10 cellular contexts compared by ENCODE assay signal in genomic region chr7:42886866-42887509, GRCh38. TPM values are rescaled to one million over a fixed set of nuclear protein-coding genes. Genes with fewer than 3 reads are reported as not detected.
DNase-seq lines count a peak whose midpoint lies in the region; ATAC-seq, FAIRE-seq and TF ChIP-seq lines count a peak whose summit lies in the region.
"Had no signal": no experiment of that assay in that cellular context is flagged by ENCODE, and none has a peak within 500 bp of the region (broad histone marks: within the 10 kb centered on the region; RNA-seq: fewer than 3 reads in every experiment).

No MANE protein-coding gene starts in this region.

- no peak for DNase-seq in stimulated activated naive CD8-positive, alpha-beta T cell treated with anti-CD3 and anti-CD28 coated beads, Interleukin-15, Interleukin-2, amounts not matched to agents 100 U/mL and 50 U/mL, for 24 hours
- DNase-seq in T-helper 17 cell (no peak), kidney (no peak), NCI-H748 treated with DMSO at 0.1 percent for 48 hours (lab: John Stamatoyannopoulos, UW) (no peak)
- no peak for DNase-seq in stimulated activated CD4-positive, alpha-beta T cell treated with anti-CD3 and anti-CD28 coated beads, Interleukin-2, amount 100 ng/mL, for 48 hours
- DNase-seq: DMS 273 treated with DMSO at 0.1 percent for 48 hours had no signal

- no peak overlapping the region for H3K9ac ChIP-seq in kidney (ENCODE audit: low read length in 2 of 2)

- H3K4me3 ChIP-seq in kidney (ENCODE audit: low read length in 2 of 2): peak overlapping the region; percentile 81 to 96

- H3K4me3 Mint-ChIP-seq in stimulated activated naive CD8-positive, alpha-beta T cell treated with anti-CD3 and anti-CD28 coated beads, Interleukin-15, Interleukin-2, amounts not matched to agents 100 ng/mL and 50 ng/mL, for 24 hours: peak overlapping the region; percentile 82
- peak overlapping the region; percentile 90 for H3K4me3 Mint-ChIP-seq in T-helper 17 cell

- peak overlapping the region; percentile 23 for H3K27ac Mint-ChIP-seq in stimulated activated naive CD8-positive, alpha-beta T cell treated with anti-CD3 and anti-CD28 coated beads, Interleukin-15, Interleukin-2, amounts not matched to agents 100 ng/mL and 50 ng/mL, for 24 hours
- peak overlapping the region; percentile 95 for H3K27ac Mint-ChIP-seq in T-helper 17 cell

- H3K9me3 ChIP-seq in T-helper 17 cell (ENCODE audit: control insufficient read depth, low read length, poor library complexity, severe bottlenecking) (no peaks in the 10 kb centered on the region), kidney (ENCODE audit: control insufficient read depth in 1 of 2, low read length in 2 of 2) (no peaks in the 10 kb centered on the region)

- intact Hi-C loops in kidney (cut with DNase I): no loop called here

- ATAC-seq in stimulated activated naive CD8-positive, alpha-beta T cell treated with anti-CD3 and anti-CD28 coated beads, Interleukin-15, Interleukin-2, amounts not matched to agents 100 U/mL and 50 U/mL, for 24 hours: no peak
- no peak for ATAC-seq in T-helper 17 cell
- ATAC-seq in GM21423 (IDR thresholded peaks at IDR 0.05; ENCODE audit: unreplicated experiment): no peak
- ATAC-seq in HG02938 (IDR thresholded peaks at IDR 0.05; ENCODE audit: unreplicated experiment): no peak

- H3K27me3 Mint-ChIP-seq in stimulated activated naive CD8-positive, alpha-beta T cell treated with anti-CD3 and anti-CD28 coated beads, Interleukin-15, Interleukin-2, amounts not matched to agents 100 ng/mL and 50 ng/mL, for 24 hours: peaks cover 10% of the 10 kb centered on the region
- peaks cover 11% of the 10 kb centered on the region for H3K27me3 Mint-ChIP-seq in T-helper 17 cell

- FAIRE-seq in kidney (lab: Jason Lieb, UNC): no peak

- H3K27ac ChIP-seq in kidney (ENCODE audit: low read depth in 2 of 2, low read length in 2 of 2): no peak overlapping the region
- H3K27ac ChIP-seq: epithelial cell of prostate had no signal

- H3K9me3 Mint-ChIP-seq in stimulated activated naive CD8-positive, alpha-beta T cell treated with anti-CD3 and anti-CD28 coated beads, Interleukin-15, Interleukin-2, amounts not matched to agents 100 ng/mL and 50 ng/mL, for 24 hours: no peaks in the 10 kb centered on the region

- no peaks in the 10 kb centered on the region for H3K36me3 ChIP-seq in kidney (ENCODE audit: control insufficient read depth in 1 of 2, insufficient read depth in 2 of 2, low read length in 2 of 2)

- TF ChIP-seq CTCF in kidney (IDR thresholded peaks at IDR 0.05; ENCODE audit: borderline replicate concordance, extremely low read depth, insufficient read depth): no peak

- H3K36me3 Mint-ChIP-seq in stimulated activated naive CD8-positive, alpha-beta T cell treated with anti-CD3 and anti-CD28 coated beads, Interleukin-15, Interleukin-2, amounts not matched to agents 100 ng/mL and 50 ng/mL, for 24 hours (ENCODE audit: low read depth): no peaks in the 10 kb centered on the region
- H3K36me3 Mint-ChIP-seq in T-helper 17 cell (ENCODE audit: low read depth): peaks cover 3% of the 10 kb centered on the region

- H3K4me1 ChIP-seq in kidney (ENCODE audit: control insufficient read depth in 1 of 2, insufficient read depth in 1 of 2, low read depth in 1 of 2, low read length in 2 of 2): peaks cover 5% of the 10 kb centered on the region in 2 donors

- H3K4me1 Mint-ChIP-seq in stimulated activated naive CD8-positive, alpha-beta T cell treated with anti-CD3 and anti-CD28 coated beads, Interleukin-15, Interleukin-2, amounts not matched to agents 100 ng/mL and 50 ng/mL, for 24 hours (ENCODE audit: low read depth): peaks cover 20% of the 10 kb centered on the region
- peaks cover 20% of the 10 kb centered on the region for H3K4me1 Mint-ChIP-seq in T-helper 17 cell

RNA-seq across cellular contexts. Expression of gene C7orf25, which starts 24.9 kb away (rescaled TPM):
- total RNA-seq in T-helper 17 cell (1 to 10 TPM; 1.9 to 2.9 TPM), kidney (6.6 TPM)
- polyA plus RNA-seq in kidney (ENCODE audit: insufficient read depth, low read depth, low replicate concordance): 2.4 TPM

RNA-seq across cellular contexts. Expression of gene PSMA2, which starts 45.0 kb away (rescaled TPM):
- total RNA-seq in T-helper 17 cell (10 to 100 TPM; 42.1 to 49.8 TPM), kidney (60.5 TPM)
- polyA plus RNA-seq in kidney (ENCODE audit: insufficient read depth, low read depth, low replicate concordance): 202 TPM

RNA-seq across cellular contexts. Expression of gene MRPL32, which starts 45.2 kb away (rescaled TPM):
- 10 to 100 TPM; 31.1 to 39.1 TPM for total RNA-seq in T-helper 17 cell
- total RNA-seq in kidney: 45.8 TPM
- 101 TPM for polyA plus RNA-seq in kidney (ENCODE audit: insufficient read depth, low read depth, low replicate concordance)
